29 cellular contexts compared by ENCODE assay signal in genomic region chr18:73544032-73544431, GRCh38.
"Had no signal": no experiment of that assay in that cellular context is flagged by ENCODE, and none has a peak within 500 bp of the region (broad histone marks: within the 10 kb centered on the region; RNA-seq: fewer than 3 reads in every experiment).

No MANE protein-coding gene starts in this region.

- H3K4me1 Mint-ChIP-seq: memory B cell; mesothelial cell of epicardium; naive B cell; neural crest cell; stimulated activated memory B cell treated with anti-CD40 and anti-IgM and Interleukin-4, amounts not matched to agents 10 μg/mL and 1 μg/mL and 100 μg/mL, for 72 hours had no signal

- H3K4me3 Mint-ChIP-seq: memory B cell; mesothelial cell of epicardium; naive B cell; natural killer cell treated with Interleukin-12 subunit alpha and Interleukin-12 subunit beta and Interleukin-15 and Interleukin-18, amount 100 ng/mL, for 72 hours; neural crest cell; stimulated activated memory B cell treated with anti-CD40 and anti-IgM and Interleukin-4, amounts not matched to agents 10 μg/mL and 1 μg/mL and 100 μg/mL, for 72 hours; type B pancreatic cell had no signal

- H3K4me3 ChIP-seq: coronary artery, esophagus muscularis mucosa, gastroesophageal sphincter, heart left ventricle, hepatocyte, lung, mucosa of descending colon, psoas muscle, sigmoid colon, spleen, testis, tibial artery had no signal

- H3K36me3 Mint-ChIP-seq: memory B cell; mesothelial cell of epicardium; naive B cell; stimulated activated memory B cell treated with anti-CD40 and anti-IgM and Interleukin-4, amounts not matched to agents 10 μg/mL and 1 μg/mL and 100 μg/mL, for 72 hours; type B pancreatic cell had no signal

- ATAC-seq: foreskin keratinocyte; gastroesophageal sphincter; heart left ventricle; left lobe of liver; mucosa of descending colon; natural killer cell treated with Interleukin-12 subunit alpha and Interleukin-12 subunit beta and Interleukin-15 and Interleukin-18, amount 100 ng/mL, for 72 hours; psoas muscle; right cardiac atrium; stimulated activated memory B cell treated with anti-CD40 and anti-IgM and Interleukin-4, amounts not matched to agents 10 μg/mL and 1 μg/mL and 100 μg/mL, for 72 hours; stimulated activated naive CD8-positive, alpha-beta T cell treated with anti-CD3 and anti-CD28 coated beads, Interleukin-15, Interleukin-2, amounts not matched to agents 100 U/mL and 50 U/mL, for 24 hours had no signal

- DNase-seq: dermis blood vessel endothelial cell; effector memory CD4-positive, alpha-beta T cell; foreskin keratinocyte; heart left ventricle; kidney; mucosa of descending colon; naive B cell; psoas muscle; right cardiac atrium; sigmoid colon; spleen; stimulated activated CD4-positive, alpha-beta T cell treated with anti-CD3 and anti-CD28 coated beads, Interleukin-4, amount 100 ng/mL, for 4 hours; stimulated activated naive CD8-positive, alpha-beta T cell treated with anti-CD3 and anti-CD28 coated beads, Interleukin-15, Interleukin-2, amounts not matched to agents 100 U/mL and 50 U/mL, for 24 hours; substantia nigra; testis; tibial artery had no signal

- H3K27me3 Mint-ChIP-seq: memory B cell; naive B cell; natural killer cell treated with Interleukin-12 subunit alpha and Interleukin-12 subunit beta and Interleukin-15 and Interleukin-18, amount 100 ng/mL, for 72 hours; stimulated activated memory B cell treated with anti-CD40 and anti-IgM and Interleukin-4, amounts not matched to agents 10 μg/mL and 1 μg/mL and 100 μg/mL, for 72 hours; type B pancreatic cell had no signal

- H3K9me3 ChIP-seq: esophagus muscularis mucosa, gastroesophageal sphincter, mucosa of descending colon, neutrophil, psoas muscle, sigmoid colon, testis, tibial artery had no signal

- H3K4me1 ChIP-seq: esophagus muscularis mucosa, gastroesophageal sphincter, heart left ventricle, psoas muscle, sigmoid colon, spleen, testis, tibial artery had no signal

- H3K27ac Mint-ChIP-seq: memory B cell; mesothelial cell of epicardium; naive B cell; natural killer cell treated with Interleukin-12 subunit alpha and Interleukin-12 subunit beta and Interleukin-15 and Interleukin-18, amount 100 ng/mL, for 72 hours; stimulated activated memory B cell treated with anti-CD40 and anti-IgM and Interleukin-4, amounts not matched to agents 10 μg/mL and 1 μg/mL and 100 μg/mL, for 72 hours; type B pancreatic cell had no signal

- H3K36me3 ChIP-seq: esophagus muscularis mucosa, gastroesophageal sphincter, heart left ventricle, neutrophil, sigmoid colon, spleen, tibial artery had no signal

- H3K27ac ChIP-seq: coronary artery, esophagus muscularis mucosa, foreskin keratinocyte, gastroesophageal sphincter, heart left ventricle, hepatocyte, neutrophil, psoas muscle, sigmoid colon, spleen, testis, tibial artery had no signal
